ENCODE assay signal across 8 cellular contexts in genomic region chr4:4248036-4248884, GRCh38. TPM values are rescaled to one million over a fixed set of nuclear protein-coding genes. Genes with fewer than 3 reads are reported as not detected.
A peak's percentile ranks its signal among the peaks of the same experiment; 100 is the strongest.
DNase-seq lines count a peak whose midpoint lies in the region; ATAC-seq, FAIRE-seq and TF ChIP-seq lines count a peak whose summit lies in the region.

TSS of gene TMEM128 (minus strand) at chr4:4248223. CDS start at chr4:4248202, 21 bp downstream.

- no peaks in the 10 kb centered on the region for H3K9me3 ChIP-seq in kidney (ENCODE audit: control insufficient read depth in 1 of 2, low read length in 2 of 2)

- H3K9ac ChIP-seq in kidney (ENCODE audit: low read length in 2 of 2) = peak within 1 kb of the TSS; percentile 75 to 97

- DNase-seq in AG20443 (ENCODE audit: low spot score) (peak; percentile 98), NCI-H460 (ENCODE audit: extremely low read depth, low read depth) (peak; percentile 75), cerebellum (ENCODE audit: low spot score) (peak; percentile 93), kidney (peak; percentile 97)
- DNase-seq in activated CD4-positive, alpha-beta T cell treated with anti-CD3 and anti-CD28 coated beads for 1 hour = peak; percentile 85
- peak; percentile 94 for DNase-seq in stimulated activated CD4-positive, alpha-beta T cell treated with anti-CD3 and anti-CD28 coated beads, Interleukin-15, amount 100 ng/mL, for 24 hours

- no peak for FAIRE-seq in kidney (lab: Jason Lieb, UNC)

- peaks cover 14 to 16% of the 10 kb centered on the region in 2 donors for H3K36me3 ChIP-seq in kidney (ENCODE audit: control insufficient read depth in 1 of 2, insufficient read depth in 2 of 2, low read length in 2 of 2)

- intact Hi-C loops in kidney (cut with DNase I) = no loop called here

- H3K4me1 ChIP-seq in kidney (ENCODE audit: control insufficient read depth in 1 of 2, insufficient read depth in 1 of 2, low read depth in 1 of 2, low read length in 2 of 2) = peaks cover 13 to 14% of the 10 kb centered on the region in 2 donors

- TF ChIP-seq CTCF in kidney (IDR thresholded peaks at IDR 0.05; ENCODE audit: borderline replicate concordance, extremely low read depth, insufficient read depth) = peak; percentile 8

- H3K27ac ChIP-seq in kidney (ENCODE audit: low read depth in 2 of 2, low read length in 2 of 2) = peak within 1 kb of the TSS; percentile 97 to 98

- ATAC-seq in GM19025 (IDR thresholded peaks at IDR 0.05; ENCODE audit: low read depth, unreplicated experiment) = peak; percentile 97
- ATAC-seq in HG03342 (IDR thresholded peaks at IDR 0.05; ENCODE audit: unreplicated experiment) = peak; percentile 98

- peak within 1 kb of the TSS; percentile 95 to 99 for H3K4me3 ChIP-seq in kidney (ENCODE audit: low read length in 2 of 2)

RNA-seq across cellular contexts. Expression of gene TMEM128, which starts in this region (rescaled TPM):
- total RNA-seq in NCI-H460 (2014; rRNA removed; shearing (Covaris generic)) = 12.5 and 12.8 TPM in 2 replicates
- polyA plus RNA-seq in NCI-H460 (2014; cell fraction: nucleus; rRNA removed) = 6.2 and 11.4 TPM in 2 replicates
- 27.3 TPM for total RNA-seq in cerebellum
- total RNA-seq in kidney = 30.0 TPM
- polyA plus RNA-seq in kidney (ENCODE audit: insufficient read depth, low read depth, low replicate concordance) = 40.0 TPM

Comparison
In these comparisons a context has a peak if more than half of its experiments do, and no peak if none do; other contexts are left out.
1. Peak in every context shown above with its lines: DNase-seq, ATAC-seq, H3K4me3 ChIP-seq and H3K27ac ChIP-seq.